ENCODE assay signal across 14 cellular contexts in genomic region chr14:99203080-99203479, GRCh38.
DNase-seq lines count a peak whose midpoint lies in the region; ATAC-seq, FAIRE-seq and TF ChIP-seq lines count a peak whose summit lies in the region.
"Had no signal": no experiment of that assay in that cellular context is flagged by ENCODE, and none has a peak within 500 bp of the region (broad histone marks: within the 10 kb centered on the region; RNA-seq: fewer than 3 reads in every experiment).

No MANE protein-coding gene starts in this region.

- H3K4me3 ChIP-seq in HepG2 (replicated peaks in 1 of 3; ENCODE audit: insufficient read depth in 1 of 3, low read depth in 2 of 3, low read length in 3 of 3) (no peak overlapping the region), right lobe of liver (no peak overlapping the region), endodermal cell (ENCODE audit: low read length) (no peak overlapping the region)
- H3K4me3 ChIP-seq: left lung, mucosa of descending colon, pancreas, PC-9 had no signal

- no peak overlapping the region for H2AFZ ChIP-seq in HepG2 (ENCODE audit: low read length)
- H2AFZ ChIP-seq: PC-9 had no signal

- FAIRE-seq in HepG2 (lab: Jason Lieb, UNC), result no peak
- FAIRE-seq: pancreas had no signal

- intact Hi-C loops in HepG2 (cut with micrococcal nuclease; ENCODE audit: unreplicated experiment), result no loop called here
- intact Hi-C loops in right lobe of liver (cut with DNase I), result no loop called here

- no peak for TF ChIP-seq RAD21 in HepG2 (CRISPR knock-in tag; IDR thresholded peaks at IDR 0.05)

- CTCF ChIA-PET in HepG2 (lab: Yijun Ruan, JAX; ENCODE audit: low intra/inter-chr PET ratio, low total read pairs), result no interaction called here
- CTCF ChIA-PET in activated CD8-positive, alpha-beta T cell treated with anti-CD3 and anti-CD28 coated beads, Interleukin-2, amount 10 ng/mL, durations not matched to agents 7 days and 5 days (lab: Charles Lee), result interaction anchor here (1.2 to 3.9 kb wide), 5 partner anchors 11 to 63 kb away, joined by 4 to 13 read pairs (median 6); no protein-coding TSS in a partner anchor

- in situ Hi-C loops in HepG2 (cut with HindIII; ENCODE audit: extremely low pct_ligation_motif_present, low pct_unique_long_range_greater_than_20kb), result no loop called here

- H3K9ac ChIP-seq in HepG2 (ENCODE audit: insufficient read depth, low read depth, low read length) (no peak overlapping the region), endodermal cell (ENCODE audit: extremely low read depth, low read length, poor library complexity, severe bottlenecking) (no peak overlapping the region)

- H3K27me3 ChIP-seq in HepG2 (ENCODE audit: control insufficient read depth in 1 of 2, insufficient read depth in 2 of 2, low read length in 2 of 2) (peaks cover 0 to 30% of the 10 kb centered on the region in 2 experiments; a peak in 3 of 5 replicates), right lobe of liver (no peaks in the 10 kb centered on the region), endodermal cell (ENCODE audit: control insufficient read depth, insufficient read depth, low read length, poor library complexity, severe bottlenecking) (no peaks in the 10 kb centered on the region)
- H3K27me3 ChIP-seq: pancreas had no signal

- no peak for TF ChIP-seq CTCF in HepG2 (CRISPR knock-in tag; IDR thresholded peaks at IDR 0.05)
- no peak for TF ChIP-seq CTCF in right lobe of liver (IDR thresholded peaks at IDR 0.05)
- TF ChIP-seq CTCF in endodermal cell (conservative IDR thresholded peaks at IDR 0.05), result peak; percentile 51

- H3K4me2 ChIP-seq in HepG2 (ENCODE audit: low read depth, low read length), result no peak overlapping the region
- H3K4me2 ChIP-seq: PC-9 had no signal

- no peaks in the 10 kb centered on the region for H3K36me3 ChIP-seq in HepG2 (replicated peaks in 1 of 2; ENCODE audit: control insufficient read depth in 1 of 2, insufficient read depth in 2 of 2, low read length in 2 of 2)
- H3K36me3 ChIP-seq in right lobe of liver, result no peaks in the 10 kb centered on the region
- peaks cover 11% of the 10 kb centered on the region for H3K36me3 ChIP-seq in endodermal cell (ENCODE audit: control insufficient read depth, insufficient read depth, low read length)
- H3K36me3 ChIP-seq: left lung, pancreas had no signal

- H3K9me3 ChIP-seq in HepG2 (ENCODE audit: low read length) (no peaks in the 10 kb centered on the region), right lobe of liver (no peaks in the 10 kb centered on the region), endodermal cell (ENCODE audit: control insufficient read depth, low read length) (no peaks in the 10 kb centered on the region)
- H3K9me3 ChIP-seq: left lung, mucosa of descending colon, pancreas had no signal

- POLR2A ChIA-PET in HepG2 (lab: Yijun Ruan, JAX), result no interaction called here
- POLR2A ChIA-PET in activated CD8-positive, alpha-beta T cell treated with anti-CD3 and anti-CD28 coated beads, Interleukin-2, amount 10 ng/mL, durations not matched to agents 7 days and 5 days (lab: Charles Lee), result interaction anchor here (1.1 to 1.5 kb wide), 4 partner anchors 26 to 65 kb away, joined by 3 to 6 read pairs (median 4); no protein-coding TSS in a partner anchor

- ATAC-seq in HepG2 (no peak), right lobe of liver (no peak), HG02885 (IDR thresholded peaks at IDR 0.05; ENCODE audit: poor library complexity, unreplicated experiment) (no peak), HG03354 (IDR thresholded peaks at IDR 0.05; ENCODE audit: poor library complexity, severe bottlenecking, unreplicated experiment) (no peak)
- ATAC-seq in activated CD8-positive, alpha-beta T cell treated with anti-CD3 and anti-CD28 coated beads, Interleukin-2, amount 10 ng/mL, durations not matched to agents 7 days and 5 days, result peak; percentile 21
- ATAC-seq: left lung, mucosa of descending colon, pancreas had no signal

- H3K36me3 Mint-ChIP-seq in activated CD8-positive, alpha-beta T cell treated with anti-CD3 and anti-CD28 coated beads, Interleukin-2, amount 10 ng/mL, durations not matched to agents 7 days and 5 days (ENCODE audit: low read depth), result peaks cover 82% of the 10 kb centered on the region
- H3K36me3 Mint-ChIP-seq in endodermal cell (ENCODE audit: low read depth), result peaks cover 6% of the 10 kb centered on the region

- H3K4me3 Mint-ChIP-seq in activated CD8-positive, alpha-beta T cell treated with anti-CD3 and anti-CD28 coated beads, Interleukin-2, amount 10 ng/mL, durations not matched to agents 7 days and 5 days, result peak overlapping the region; percentile 42
- H3K4me3 Mint-ChIP-seq in endodermal cell, result no peak overlapping the region

- H3K27ac ChIP-seq in HepG2 (ENCODE audit: extremely low read length, insufficient read depth, low read length) (no peak overlapping the region), right lobe of liver (no peak overlapping the region), endodermal cell (ENCODE audit: low read depth, low read length) (no peak overlapping the region)
- H3K27ac ChIP-seq: left lung, pancreas, PC-9 had no signal

- no peak for TF ChIP-seq POLR2A in HepG2 (IDR thresholded peaks at IDR 0.05; ENCODE audit: insufficient read depth in 1 of 2, low read depth in 2 of 2, low read length in 2 of 2)
- TF ChIP-seq POLR2A in right lobe of liver (IDR thresholded peaks at IDR 0.05), result no peak

- H3K79me2 ChIP-seq in HepG2 (ENCODE audit: insufficient read depth, low read length), result no peaks in the 10 kb centered on the region

- no peak for TF ChIP-seq EP300 in HepG2 (IDR thresholded peaks at IDR 0.05; ENCODE audit: low read depth in 2 of 2, low read length in 2 of 2)
- TF ChIP-seq EP300 in HepG2 (CRISPR knock-in tag; IDR thresholded peaks at IDR 0.05; ENCODE audit: borderline replicate concordance), result no peak

- H3K27ac Mint-ChIP-seq in activated CD8-positive, alpha-beta T cell treated with anti-CD3 and anti-CD28 coated beads, Interleukin-2, amount 10 ng/mL, durations not matched to agents 7 days and 5 days, result peak overlapping the region; percentile 82
- no peak overlapping the region for H3K27ac Mint-ChIP-seq in endodermal cell

- BruUV-seq in HepG2 (replicated peaks; lab: Mats Ljungman, UMichigan), result no TSS peak

- H3K4me1 ChIP-seq in HepG2 (ENCODE audit: insufficient read depth, low read length) (no peaks in the 10 kb centered on the region), right lobe of liver (no peaks in the 10 kb centered on the region), endodermal cell (ENCODE audit: control insufficient read depth, insufficient read depth, low read length) (no peaks in the 10 kb centered on the region)
- H3K4me1 ChIP-seq: left lung, pancreas had no signal

- no peaks in the 10 kb centered on the region for H3K9me3 Mint-ChIP-seq in activated CD8-positive, alpha-beta T cell treated with anti-CD3 and anti-CD28 coated beads, Interleukin-2, amount 10 ng/mL, durations not matched to agents 7 days and 5 days (ENCODE audit: insufficient read depth)
- no peaks in the 10 kb centered on the region for H3K9me3 Mint-ChIP-seq in endodermal cell

- DNase-seq in HepG2 (ENCODE audit: low spot score), result no peak
- no peak for DNase-seq in right lobe of liver
- no peak for DNase-seq in activated CD8-positive, alpha-beta T cell treated with anti-CD3 and anti-CD28 coated beads, Interleukin-2, amount 10 ng/mL, durations not matched to agents 7 days and 5 days
- no peak for DNase-seq in endodermal cell
- no peak for DNase-seq in NAMALWA (ENCODE audit: low spot score)
- no peak for DNase-seq in stimulated activated CD4-positive, alpha-beta T cell treated with anti-CD3 and anti-CD28 coated beads, Interleukin-2, amount 100 ng/mL, for 24 hours
- DNase-seq: H7, mucosa of descending colon, NCI-H146, pancreas, PC-9 had no signal

- no peaks in the 10 kb centered on the region for H4K20me1 ChIP-seq in HepG2 (ENCODE audit: insufficient read depth, low read length)

- H3K4me1 Mint-ChIP-seq in activated CD8-positive, alpha-beta T cell treated with anti-CD3 and anti-CD28 coated beads, Interleukin-2, amount 10 ng/mL, durations not matched to agents 7 days and 5 days (ENCODE audit: low read depth), result peaks cover 98% of the 10 kb centered on the region
- peaks cover 8% of the 10 kb centered on the region for H3K4me1 Mint-ChIP-seq in endodermal cell

- 0% methylated on average over 6 of the region's 6 CpGs for WGBS in HepG2 (ENCODE audit: low lambda C conversion rate)
- WGBS in right lobe of liver (ENCODE audit: insufficient coverage, low coverage, low lambda C conversion rate, missing lambda C conversion rate), result 62% methylated on average over 3 of the region's 6 CpGs
- 89 to 98% methylated on average over 5 to 6 of the region's 6 CpGs for WGBS in endodermal cell (ENCODE audit: insufficient coverage in 1 of 2, insufficient read length in 1 of 2), 2 experiments

- H3K27me3 Mint-ChIP-seq in activated CD8-positive, alpha-beta T cell treated with anti-CD3 and anti-CD28 coated beads, Interleukin-2, amount 10 ng/mL, durations not matched to agents 7 days and 5 days (ENCODE audit: low read depth), result no peaks in the 10 kb centered on the region
- no peaks in the 10 kb centered on the region for H3K27me3 Mint-ChIP-seq in endodermal cell (ENCODE audit: insufficient read depth)

TF ChIP-seq in HepG2, 621 proteins besides CTCF, POLR2A, EP300 and RAD21:
- TF ChIP-seq ZNF614 (CRISPR knock-in tag; IDR thresholded peaks at IDR 0.05; ENCODE audit: borderline replicate concordance) (no peak), DBP (CRISPR knock-in tag; IDR thresholded peaks at IDR 0.05; ENCODE audit: not compliant biosample characterization) (no peak)
- TF ChIP-seq, protein P1, sequence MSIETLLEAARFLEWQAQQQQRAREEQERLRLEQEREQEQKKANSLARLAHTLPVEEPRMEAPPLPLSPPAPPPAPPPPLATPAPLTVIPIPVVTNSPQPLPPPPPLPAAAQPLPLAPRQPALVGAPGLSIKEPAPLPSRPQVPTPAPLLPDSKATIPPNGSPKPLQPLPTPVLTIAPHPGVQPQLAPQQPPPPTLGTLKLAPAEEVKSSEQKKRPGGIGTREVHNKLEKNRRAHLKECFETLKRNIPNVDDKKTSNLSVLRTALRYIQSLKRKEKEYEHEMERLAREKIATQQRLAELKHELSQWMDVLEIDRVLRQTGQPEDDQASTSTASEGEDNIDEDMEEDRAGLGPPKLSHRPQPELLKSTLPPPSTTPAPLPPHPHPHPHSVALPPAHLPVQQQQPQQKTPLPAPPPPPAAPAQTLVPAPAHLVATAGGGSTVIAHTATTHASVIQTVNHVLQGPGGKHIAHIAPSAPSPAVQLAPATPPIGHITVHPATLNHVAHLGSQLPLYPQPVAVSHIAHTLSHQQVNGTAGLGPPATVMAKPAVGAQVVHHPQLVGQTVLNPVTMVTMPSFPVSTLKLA (IDR thresholded peaks at IDR 0.05), result peak; percentile 75
TF ChIP-seq in HepG2: peak in this region for 1.
